In genomic region chr12:3207174-3207573, GRCh38 we compare ENCODE assay signal across 14 cellular contexts.
DNase-seq lines count a peak whose midpoint lies in the region; ATAC-seq and TF ChIP-seq lines count a peak whose summit lies in the region.
"Had no signal": no experiment of that assay in that cellular context is flagged by ENCODE, and none has a peak within 500 bp of the region (broad histone marks: within the 10 kb centered on the region; RNA-seq: fewer than 3 reads in every experiment).

No MANE protein-coding gene starts in this region.

- WGBS in lower leg skin, 2 donors: 78 to 86% methylated on average over 7 of the region's 7 CpGs

- no peaks in the 10 kb centered on the region for H3K36me3 ChIP-seq in right atrium auricular region

- peaks cover 72% of the 10 kb centered on the region for H3K4me1 Mint-ChIP-seq in brain

- H3K9me3 ChIP-seq in right atrium auricular region: no peaks in the 10 kb centered on the region
- H3K9me3 ChIP-seq: BE2C had no signal

- intact Hi-C loops in lower leg skin (cut with DNase I; ENCODE audit: low total_unique reads): no loop called here

- H3K36me3 Mint-ChIP-seq in brain: peaks cover 12% of the 10 kb centered on the region

- TF ChIP-seq POLR2A in lower leg skin (IDR thresholded peaks at IDR 0.05): no peak

- no peak for ATAC-seq in HG03460 (IDR thresholded peaks at IDR 0.05; ENCODE audit: unreplicated experiment)

- peaks cover 0 to 2% (median 0%) of the 10 kb centered on the region in 5 experiments for H3K9me3 Mint-ChIP-seq in brain

- peak overlapping the region in 3 of 5 experiments; percentile 15 to 53 (median 48) for H3K4me3 Mint-ChIP-seq in brain

- no peaks in the 10 kb centered on the region for H3K27me3 ChIP-seq in right atrium auricular region
- H3K27me3 ChIP-seq: BE2C had no signal

- DNase-seq in NCI-H524 (lab: John Stamatoyannopoulos, UW) (peak; percentile 45 to 83), NCI-H524 treated with DMSO at 0.1 percent for 48 hours (lab: John Stamatoyannopoulos, UW) (no peak), right atrium auricular region (ENCODE audit: low spot score) (no peak), retina (peak; percentile 51), NCI-H748 treated with DMSO at 0.1 percent for 48 hours (lab: John Stamatoyannopoulos, UW) (no peak), lower leg skin (ENCODE audit: low spot score in 2 of 2) (no peak)
- DNase-seq: BE2C, GF-D8, NCI-H2029 treated with DMSO at 0.1 percent for 48 hours, SIG-M5 had no signal

- H3K4me3 ChIP-seq in right atrium auricular region (no peak overlapping the region), lower leg skin (ENCODE audit: low read depth, poor library complexity, severe bottlenecking) (no peak overlapping the region)
- H3K4me3 ChIP-seq: K562 had no signal

- H3K27me3 Mint-ChIP-seq in brain: peaks cover 16% of the 10 kb centered on the region

- TF ChIP-seq CTCF in brain (conservative IDR thresholded peaks at IDR 0.05) (no peak), right atrium auricular region (IDR thresholded peaks at IDR 0.05) (no peak), lower leg skin (IDR thresholded peaks at IDR 0.05) (no peak)

- H3K27ac ChIP-seq in right atrium auricular region: peak overlapping the region; percentile 85 to 94
- H3K27ac ChIP-seq: 22Rv1 had no signal

- H3K27ac Mint-ChIP-seq in brain: peak overlapping the region; percentile 2 to 85 (median 78)

- peaks cover 0 to 60% of the 10 kb centered on the region in 2 donors for H3K4me1 ChIP-seq in right atrium auricular region

Comparison
In these comparisons a context has a peak if more than half of its experiments do, and no peak if none do; other contexts are left out.
1. DNase-seq: peak in NCI-H524 (2 of 2) and retina (single experiment); none in NCI-H524 treated with DMSO at 0.1 percent for 48 hours (single experiment), right atrium auricular region (single experiment), NCI-H748 treated with DMSO at 0.1 percent for 48 hours (single experiment) and lower leg skin (0 of 2).